In genomic region chr17:4028436-4028835, GRCh38 we compare ENCODE assay signal across 14 cellular contexts.
DNase-seq lines count a peak whose midpoint lies in the region; ATAC-seq, FAIRE-seq and TF ChIP-seq lines count a peak whose summit lies in the region.
"Had no signal": no experiment of that assay in that cellular context is flagged by ENCODE, and none has a peak within 500 bp of the region (broad histone marks: within the 10 kb centered on the region; RNA-seq: fewer than 3 reads in every experiment).

No MANE protein-coding gene starts in this region.

- H3K36me3 ChIP-seq in HepG2 (replicated peaks in 1 of 2; ENCODE audit: control insufficient read depth in 1 of 2, insufficient read depth in 2 of 2, low read length in 2 of 2) (peaks cover 16 to 40% of the 10 kb centered on the region in 2 experiments; a peak in 4 of 5 replicates), right lobe of liver (peaks cover 0 to 62% (median 46%) of the 10 kb centered on the region in 4 donors), endodermal cell (ENCODE audit: control insufficient read depth, insufficient read depth, low read length) (peaks cover 93% of the 10 kb centered on the region)

- intact Hi-C loops in HepG2 (cut with micrococcal nuclease; ENCODE audit: unreplicated experiment) (no loop called here), right lobe of liver (cut with DNase I) (no loop called here)

- CTCF ChIA-PET in HepG2 (lab: Yijun Ruan, JAX; ENCODE audit: low intra/inter-chr PET ratio, low total read pairs) (no interaction called here), WTC11 (lab: Charles Lee) (no interaction called here)
- CTCF ChIA-PET in activated naive CD4-positive, alpha-beta T cell treated with anti-CD3 and anti-CD28 coated beads, Interleukin-2, amount 10 ng/mL, durations not matched to agents 7 days and 5 days (lab: Charles Lee): no interaction called here

- DNase-seq in HepG2 (ENCODE audit: low spot score) (no peak), right lobe of liver (no peak), WTC11 (ENCODE audit: low spot score) (no peak), endodermal cell (no peak), KBM-7 (no peak)
- no peak for DNase-seq in activated naive CD4-positive, alpha-beta T cell treated with anti-CD3 and anti-CD28 coated beads, Interleukin-2, amount 10 ng/mL, durations not matched to agents 7 days and 5 days
- DNase-seq: AML-193; C1 segment of cervical spinal cord; CD4-positive, alpha-beta memory T cell; DMS79; Kasumi-1 had no signal

- ATAC-seq in HepG2 (no peak), right lobe of liver (no peak), WTC11 (no peak), GM19023 (IDR thresholded peaks at IDR 0.05; ENCODE audit: unreplicated experiment) (no peak)

- H3K4me1 Mint-ChIP-seq in WTC11 (no peaks in the 10 kb centered on the region), endodermal cell (no peaks in the 10 kb centered on the region)
- no peaks in the 10 kb centered on the region for H3K4me1 Mint-ChIP-seq in activated naive CD4-positive, alpha-beta T cell treated with anti-CD3 and anti-CD28 coated beads, Interleukin-2, amount 10 ng/mL, durations not matched to agents 7 days and 5 days

- in situ Hi-C loops in HepG2 (cut with HindIII; ENCODE audit: extremely low pct_ligation_motif_present, low pct_unique_long_range_greater_than_20kb): no loop called here
- in situ Hi-C loops in KBM-7 (cut with MboI; ENCODE audit: low pct_unique_long_range_greater_than_20kb, low sequenced_read_pairs): no loop called here

- H3K4me3 ChIP-seq in HepG2 (replicated peaks in 1 of 3; ENCODE audit: insufficient read depth in 1 of 3, low read depth in 2 of 3, low read length in 3 of 3) (no peak overlapping the region), right lobe of liver (no peak overlapping the region), endodermal cell (ENCODE audit: low read length) (peak overlapping the region; percentile 31)

- TF ChIP-seq POLR2A in HepG2 (IDR thresholded peaks at IDR 0.05; ENCODE audit: insufficient read depth in 1 of 2, low read depth in 2 of 2, low read length in 2 of 2) (no peak), right lobe of liver (IDR thresholded peaks at IDR 0.05) (no peak)

- no TSS peak for BruUV-seq in HepG2 (replicated peaks; lab: Mats Ljungman, UMichigan)

- H3K79me2 ChIP-seq in HepG2 (ENCODE audit: insufficient read depth, low read length): no peaks in the 10 kb centered on the region

- no peak overlapping the region for H3K9ac ChIP-seq in HepG2 (ENCODE audit: insufficient read depth, low read depth, low read length)
- H3K9ac ChIP-seq in endodermal cell (ENCODE audit: extremely low read depth, low read length, poor library complexity, severe bottlenecking): no peak overlapping the region

- POLR2A ChIA-PET in HepG2 (lab: Yijun Ruan, JAX): no interaction called here
- POLR2A ChIA-PET in WTC11 (lab: Charles Lee): no interaction called here

- H3K9me3 ChIP-seq in HepG2 (ENCODE audit: low read length): peaks cover 15% of the 10 kb centered on the region
- H3K9me3 ChIP-seq in right lobe of liver: peaks cover 0 to 10% (median 2%) of the 10 kb centered on the region in 4 donors
- H3K9me3 ChIP-seq in endodermal cell (ENCODE audit: control insufficient read depth, low read length): peaks cover 62% of the 10 kb centered on the region

- no peak for TF ChIP-seq RAD21 in HepG2 (CRISPR knock-in tag; IDR thresholded peaks at IDR 0.05)

- H2AFZ ChIP-seq in HepG2 (ENCODE audit: low read length): no peak overlapping the region

- TF ChIP-seq CTCF in HepG2 (CRISPR knock-in tag; IDR thresholded peaks at IDR 0.05): no peak
- no peak for TF ChIP-seq CTCF in right lobe of liver (IDR thresholded peaks at IDR 0.05)
- TF ChIP-seq CTCF in WTC11 (IDR thresholded peaks at IDR 0.05): no peak
- TF ChIP-seq CTCF in endodermal cell (conservative IDR thresholded peaks at IDR 0.05): no peak

- no peak overlapping the region for H3K27ac Mint-ChIP-seq in WTC11
- no peak overlapping the region for H3K27ac Mint-ChIP-seq in endodermal cell
- no peak overlapping the region for H3K27ac Mint-ChIP-seq in activated naive CD4-positive, alpha-beta T cell treated with anti-CD3 and anti-CD28 coated beads, Interleukin-2, amount 10 ng/mL, durations not matched to agents 7 days and 5 days
- H3K27ac Mint-ChIP-seq: CD4-positive, alpha-beta memory T cell had no signal

- peaks cover 80% of the 10 kb centered on the region for H3K36me3 Mint-ChIP-seq in WTC11
- peaks cover 87% of the 10 kb centered on the region for H3K36me3 Mint-ChIP-seq in endodermal cell (ENCODE audit: low read depth)
- H3K36me3 Mint-ChIP-seq in activated naive CD4-positive, alpha-beta T cell treated with anti-CD3 and anti-CD28 coated beads, Interleukin-2, amount 10 ng/mL, durations not matched to agents 7 days and 5 days: peaks cover 81% of the 10 kb centered on the region

- no peak for FAIRE-seq in HepG2 (lab: Jason Lieb, UNC)
- FAIRE-seq: GM12891 had no signal

- H3K27ac ChIP-seq in HepG2 (ENCODE audit: extremely low read length, insufficient read depth, low read length) (no peak overlapping the region), right lobe of liver (no peak overlapping the region), endodermal cell (ENCODE audit: low read depth, low read length) (no peak overlapping the region)
- H3K27ac ChIP-seq: 22Rv1 had no signal

- H3K27me3 ChIP-seq in HepG2 (ENCODE audit: control insufficient read depth in 1 of 2, insufficient read depth in 2 of 2, low read length in 2 of 2): no peaks in the 10 kb centered on the region
- no peaks in the 10 kb centered on the region for H3K27me3 ChIP-seq in right lobe of liver
- no peaks in the 10 kb centered on the region for H3K27me3 ChIP-seq in endodermal cell (ENCODE audit: control insufficient read depth, insufficient read depth, low read length, poor library complexity, severe bottlenecking)

- H3K4me2 ChIP-seq in HepG2 (ENCODE audit: low read depth, low read length): no peak overlapping the region

- peaks cover 49% of the 10 kb centered on the region for H3K9me3 Mint-ChIP-seq in WTC11
- H3K9me3 Mint-ChIP-seq in endodermal cell: peaks cover 56% of the 10 kb centered on the region
- peaks cover 31% of the 10 kb centered on the region for H3K9me3 Mint-ChIP-seq in activated naive CD4-positive, alpha-beta T cell treated with anti-CD3 and anti-CD28 coated beads, Interleukin-2, amount 10 ng/mL, durations not matched to agents 7 days and 5 days

- no peak overlapping the region for H3K4me3 Mint-ChIP-seq in WTC11
- no peak overlapping the region for H3K4me3 Mint-ChIP-seq in endodermal cell
- H3K4me3 Mint-ChIP-seq in activated naive CD4-positive, alpha-beta T cell treated with anti-CD3 and anti-CD28 coated beads, Interleukin-2, amount 10 ng/mL, durations not matched to agents 7 days and 5 days: no peak overlapping the region
- H3K4me3 Mint-ChIP-seq: CD4-positive, alpha-beta memory T cell had no signal

- 93% methylated on average over 2 of the region's 2 CpGs for WGBS in HepG2 (ENCODE audit: low lambda C conversion rate)
- WGBS in right lobe of liver (ENCODE audit: insufficient coverage, low coverage, low lambda C conversion rate, missing lambda C conversion rate): 100% methylated on average over 1 of the region's 2 CpGs
- 94% methylated on average over 2 of the region's 2 CpGs; no CpG with 5 or more reads in 1 of the 2 experiments for WGBS in endodermal cell (ENCODE audit: insufficient coverage in 1 of 2, insufficient read length in 1 of 2), 2 experiments

- H3K4me1 ChIP-seq in HepG2 (ENCODE audit: insufficient read depth, low read length): peaks cover 29% of the 10 kb centered on the region
- peaks cover 0 to 6% (median 1%) of the 10 kb centered on the region in 4 donors for H3K4me1 ChIP-seq in right lobe of liver
- H3K4me1 ChIP-seq in endodermal cell (ENCODE audit: control insufficient read depth, insufficient read depth, low read length): no peaks in the 10 kb centered on the region

- no peaks in the 10 kb centered on the region for H4K20me1 ChIP-seq in HepG2 (ENCODE audit: insufficient read depth, low read length)

- H3K27me3 Mint-ChIP-seq in WTC11 (ENCODE audit: low read depth) (no peaks in the 10 kb centered on the region), endodermal cell (ENCODE audit: insufficient read depth) (no peaks in the 10 kb centered on the region)
- H3K27me3 Mint-ChIP-seq in activated naive CD4-positive, alpha-beta T cell treated with anti-CD3 and anti-CD28 coated beads, Interleukin-2, amount 10 ng/mL, durations not matched to agents 7 days and 5 days: no peaks in the 10 kb centered on the region
- H3K27me3 Mint-ChIP-seq: CD4-positive, alpha-beta memory T cell had no signal

- TF ChIP-seq EP300 in HepG2 (IDR thresholded peaks at IDR 0.05; ENCODE audit: low read depth in 2 of 2, low read length in 2 of 2) (no peak), HepG2 (CRISPR knock-in tag; IDR thresholded peaks at IDR 0.05; ENCODE audit: borderline replicate concordance) (no peak)

TF ChIP-seq in WTC11, 78 proteins besides CTCF, POLR2A, EP300 and RAD21:
- no peak for TF ChIP-seq IRF1 (CRISPR knock-in tag; IDR thresholded peaks at IDR 0.05)
- TF ChIP-seq KAT7 (CRISPR knock-in tag; IDR thresholded peaks at IDR 0.05; ENCODE audit: borderline replicate concordance): no peak
- no peak for TF ChIP-seq TP53 (CRISPR knock-in tag; IDR thresholded peaks at IDR 0.05)
- TF ChIP-seq GTF2I (CRISPR knock-in tag; conservative IDR thresholded peaks at IDR 0.05): peak; percentile 40; the same call in 1 of the 2 replicates
